ENCODE assay signal across 27 cellular contexts in the genomic region with DNA sequence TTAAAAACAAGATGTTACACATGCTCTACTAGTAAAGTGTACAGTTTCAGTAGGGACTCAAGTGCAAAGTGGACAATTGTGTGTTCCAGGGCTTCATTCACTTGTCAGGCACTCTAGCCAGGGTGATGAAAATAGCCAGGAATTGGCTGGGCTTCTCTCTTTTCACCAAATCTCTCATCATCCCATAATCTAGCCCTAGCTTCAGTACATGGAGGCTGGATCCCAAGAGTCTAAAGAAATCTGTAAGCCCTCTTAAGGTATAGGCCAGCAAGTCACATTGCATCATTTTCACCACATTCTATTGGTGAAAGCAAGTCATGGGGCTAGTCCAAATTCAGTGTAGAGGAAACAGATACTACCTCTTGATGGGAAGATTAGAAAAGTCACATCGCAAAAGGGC. TPM values are rescaled to one million over a fixed set of nuclear protein-coding genes. Genes with fewer than 3 reads are reported as not detected.
DNase-seq lines count a peak whose midpoint lies in the region; ATAC-seq, FAIRE-seq and TF ChIP-seq lines count a peak whose summit lies in the region.
"Had no signal": no experiment of that assay in that cellular context is flagged by ENCODE, and none has a peak within 500 bp of the region (broad histone marks: within the 10 kb centered on the region; RNA-seq: fewer than 3 reads in every experiment).

No MANE protein-coding gene starts in this region.

- H3K27ac ChIP-seq in right atrium auricular region (peak overlapping the region in 1 of 2 donors; percentile 64), endodermal cell (ENCODE audit: low read depth, low read length) (no peak overlapping the region), aorta (ENCODE audit: low read depth in 1 of 2, low read length in 2 of 2) (no peak overlapping the region)
- H3K27ac ChIP-seq: A549; BLaER1 treated with 17β-estradiol and CSF1 and Interleukin-3, amounts not matched to agents 10 nM and 100 nM; C4-2B had no signal

- DNase-seq in Right ventricle myocardium superior (no peak), right atrium auricular region (ENCODE audit: low spot score) (no peak), left ventricle myocardium superior (no peak), cardiac septum (ENCODE audit: low spot score) (no peak), endodermal cell (no peak), aorta (no peak), D721Med (ENCODE audit: insufficient read length, low spot score) (no peak)
- DNase-seq: AML-193; Caco-2; Calu3; CD4-positive, alpha-beta T cell; CD8-positive, alpha-beta T cell; DMS 273 treated with DMSO at 0.1 percent for 48 hours; DMS153; DMS53; DMS79; DND-41; EL; GDM1 had no signal

- no peak for FAIRE-seq in D721Med (lab: Jason Lieb, UNC)
- FAIRE-seq: A549, GM12878, GM12892, GM18507 had no signal

- H3K36me3 Mint-ChIP-seq in endodermal cell (ENCODE audit: low read depth): no peaks in the 10 kb centered on the region
- H3K36me3 Mint-ChIP-seq: CD8-positive, alpha-beta T cell had no signal

- H3K9me3 Mint-ChIP-seq in endodermal cell: peaks cover 25% of the 10 kb centered on the region

- H3K4me1 ChIP-seq in right atrium auricular region (peaks cover 0 to 17% of the 10 kb centered on the region in 2 donors), endodermal cell (ENCODE audit: control insufficient read depth, insufficient read depth, low read length) (peaks cover 2% of the 10 kb centered on the region), aorta (ENCODE audit: control insufficient read depth in 1 of 2, insufficient read depth in 2 of 2, low read length in 2 of 2) (no peaks in the 10 kb centered on the region)
- H3K4me1 ChIP-seq: A549; BLaER1 treated with 17β-estradiol and CSF1 and Interleukin-3, amounts not matched to agents 10 nM and 100 nM; Caco-2 had no signal

- peak; percentile 42 for ATAC-seq in Right ventricle myocardium superior (ENCODE audit: poor library complexity)
- ATAC-seq in left ventricle myocardium superior: peak; percentile 60
- ATAC-seq in aorta (ENCODE audit: low FRiP score): peak; percentile 73
- no peak for ATAC-seq in HG02870 (IDR thresholded peaks at IDR 0.05; ENCODE audit: unreplicated experiment)
- ATAC-seq: A549; CD8-positive, alpha-beta T cell; GM12878 had no signal

- H3K27me3 ChIP-seq in right atrium auricular region: no peaks in the 10 kb centered on the region
- H3K27me3 ChIP-seq in endodermal cell (ENCODE audit: control insufficient read depth, insufficient read depth, low read length, poor library complexity, severe bottlenecking): no peaks in the 10 kb centered on the region
- no peaks in the 10 kb centered on the region for H3K27me3 ChIP-seq in aorta (ENCODE audit: control insufficient read depth in 1 of 2, insufficient read depth in 2 of 2, low read length in 1 of 2)
- H3K27me3 ChIP-seq: BLaER1 treated with 17β-estradiol and CSF1 and Interleukin-3, amounts not matched to agents 10 nM and 100 nM had no signal

- peaks cover 14% of the 10 kb centered on the region for H3K4me1 Mint-ChIP-seq in endodermal cell

- no peak overlapping the region for H3K27ac Mint-ChIP-seq in endodermal cell
- H3K27ac Mint-ChIP-seq: CD4-positive, alpha-beta T cell had no signal

- intact Hi-C loops in Right ventricle myocardium superior (cut with DNase I): no loop called here
- intact Hi-C loops in left ventricle myocardium superior (cut with micrococcal nuclease): no loop called here
- intact Hi-C loops in cardiac septum (cut with DNase I): no loop called here
- intact Hi-C loops in aorta (cut with DNase I): no loop called here

- H3K9me3 ChIP-seq in right atrium auricular region (no peaks in the 10 kb centered on the region), endodermal cell (ENCODE audit: control insufficient read depth, low read length) (peaks cover 80% of the 10 kb centered on the region), aorta (ENCODE audit: control insufficient read depth, low read length) (no peaks in the 10 kb centered on the region)
- H3K9me3 ChIP-seq: A549 had no signal

- 92% methylated on average over 1 of the region's 1 CpG; no CpG with 5 or more reads in 1 of the 2 experiments for WGBS in endodermal cell (ENCODE audit: insufficient coverage in 1 of 2, insufficient read length in 1 of 2), 2 experiments
- WGBS in aorta, 2 donors: 49 to 100% methylated on average over 1 of the region's 1 CpG

- H3K4me3 ChIP-seq in right atrium auricular region: no peak overlapping the region
- H3K4me3 ChIP-seq in endodermal cell (ENCODE audit: low read length): peak overlapping the region; percentile 71
- H3K4me3 ChIP-seq in aorta (ENCODE audit: low read length in 2 of 2): no peak overlapping the region
- H3K4me3 ChIP-seq: A549; BLaER1 treated with 17β-estradiol and CSF1 and Interleukin-3, amounts not matched to agents 10 nM and 100 nM; GM12878 had no signal

- TF ChIP-seq CTCF in right atrium auricular region (IDR thresholded peaks at IDR 0.05) (no peak), endodermal cell (conservative IDR thresholded peaks at IDR 0.05) (no peak), D721Med (IDR thresholded peaks at IDR 0.05; ENCODE audit: insufficient read depth, missing control alignments) (no peak)

- no peak overlapping the region for H3K9ac ChIP-seq in endodermal cell (ENCODE audit: extremely low read depth, low read length, poor library complexity, severe bottlenecking)
- H3K9ac ChIP-seq: BLaER1 treated with 17β-estradiol and CSF1 and Interleukin-3, amounts not matched to agents 10 nM and 100 nM had no signal

- no peaks in the 10 kb centered on the region for H3K27me3 Mint-ChIP-seq in endodermal cell (ENCODE audit: insufficient read depth)
- H3K27me3 Mint-ChIP-seq: B cell; CD4-positive, alpha-beta T cell had no signal

- no peak overlapping the region for H3K4me3 Mint-ChIP-seq in endodermal cell
- H3K4me3 Mint-ChIP-seq: B cell; CD4-positive, alpha-beta T cell; CD8-positive, alpha-beta T cell had no signal

- H3K36me3 ChIP-seq in right atrium auricular region (no peaks in the 10 kb centered on the region), endodermal cell (ENCODE audit: control insufficient read depth, insufficient read depth, low read length) (peaks cover 6% of the 10 kb centered on the region), aorta (ENCODE audit: control insufficient read depth in 1 of 2, insufficient read depth in 2 of 2, low read length in 1 of 2) (no peaks in the 10 kb centered on the region)
- H3K36me3 ChIP-seq: BLaER1 treated with 17β-estradiol and CSF1 and Interleukin-3, amounts not matched to agents 10 nM and 100 nM had no signal

RNA-seq across cellular contexts. Expression of a gene that starts 47.3 kb away (rescaled TPM):
- 14.1 TPM for total RNA-seq in Right ventricle myocardium superior
- total RNA-seq in right atrium auricular region: 10 to 100 TPM; 21.1 to 25.1 TPM
- total RNA-seq in left ventricle myocardium superior: 19.4 TPM
- total RNA-seq in cardiac septum: 20.6 TPM
- 100 to 1,000 TPM in 1 of 2 donors, 10 to 100 TPM in 1; 65.7 to 132 TPM for total RNA-seq in endodermal cell
- 38.2 TPM for polyA plus RNA-seq in endodermal cell (2013, experiment 1 of 2)
- 48.4 TPM for polyA plus RNA-seq in endodermal cell (2013, experiment 2 of 2)
- 10 to 100 TPM; 21.9 to 43.8 TPM for total RNA-seq in aorta
- 1 to 10 TPM; 3.4 to 5.0 TPM for polyA plus RNA-seq in aorta
